In genomic region chr12:6343518-6343917, GRCh38 we compare ENCODE assay signal across 14 cellular contexts. TPM values are rescaled to one million over a fixed set of nuclear protein-coding genes. Genes with fewer than 3 reads are reported as not detected.
DNase-seq lines count a peak whose midpoint lies in the region; ATAC-seq and TF ChIP-seq lines count a peak whose summit lies in the region.
"Had no signal": no experiment of that assay in that cellular context is flagged by ENCODE, and none has a peak within 500 bp of the region (broad histone marks: within the 10 kb centered on the region; RNA-seq: fewer than 3 reads in every experiment).

No MANE protein-coding gene starts in this region.

- DNase-seq in NCI-H748 (lab: John Stamatoyannopoulos, UW; ENCODE audit: unreplicated experiment): peak; percentile 6
- DNase-seq in NCI-H748 treated with DMSO at 0.1 percent for 48 hours (lab: John Stamatoyannopoulos, UW): no peak
- DNase-seq in adipocyte (ENCODE audit: low read depth): no peak
- DNase-seq in thyroid gland: no peak
- no peak for DNase-seq in NCI-H2081 (lab: John Stamatoyannopoulos, UW)
- DNase-seq: activated effector memory CD4-positive, alpha-beta T cell treated with Interleukin-2 at 50 U/mL for 16 hours; MG63; NCI-H446 treated with DMSO at 0.1 percent for 48 hours; stimulated activated CD4-positive, alpha-beta T cell treated with anti-CD3 and anti-CD28 coated beads, Interleukin-12 subunit alpha, Interleukin-12 subunit beta, amount 100 ng/mL, for 4 hours had no signal

- H3K9ac ChIP-seq in adipocyte (ENCODE audit: low read length) (peak overlapping the region; percentile 100), muscle layer of colon (ENCODE audit: low read length) (no peak overlapping the region)

- H3K4me1 ChIP-seq in adipocyte (ENCODE audit: control insufficient read depth, insufficient read depth, low read length) (peaks cover 55% of the 10 kb centered on the region), muscle layer of colon (ENCODE audit: insufficient read depth, low read length) (peaks cover 39% of the 10 kb centered on the region), thyroid gland (peaks cover 35 to 70% of the 10 kb centered on the region in 2 donors)

- H3K4me3 ChIP-seq in adipocyte (ENCODE audit: low read length) (no peak overlapping the region), muscle layer of colon (ENCODE audit: low read depth in 1 of 2, low read length in 2 of 2) (no peak overlapping the region), thyroid gland (replicated peaks in 1 of 3) (no peak overlapping the region)
- H3K4me3 ChIP-seq: MG63 had no signal

- H3K9me3 ChIP-seq in adipocyte (ENCODE audit: control insufficient read depth, low read length): no peaks in the 10 kb centered on the region
- H3K9me3 ChIP-seq in muscle layer of colon (ENCODE audit: low read length): no peaks in the 10 kb centered on the region
- H3K9me3 ChIP-seq in thyroid gland: no peaks in the 10 kb centered on the region
- H3K9me3 ChIP-seq: MG63 had no signal

- TF ChIP-seq CTCF in thyroid gland (IDR thresholded peaks at IDR 0.05): no peak

- no peak for TF ChIP-seq POLR2A in thyroid gland (IDR thresholded peaks at IDR 0.05)

- H3K36me3 ChIP-seq in adipocyte (ENCODE audit: control insufficient read depth, insufficient read depth, low read length, severe bottlenecking): peaks cover 7% of the 10 kb centered on the region
- no peaks in the 10 kb centered on the region for H3K36me3 ChIP-seq in muscle layer of colon (ENCODE audit: insufficient read depth, low read length)
- H3K36me3 ChIP-seq in thyroid gland: no peaks in the 10 kb centered on the region

- no peaks in the 10 kb centered on the region for H3K27me3 ChIP-seq in adipocyte (replicated peaks; ENCODE audit: control insufficient read depth, insufficient read depth, low read length)
- H3K27me3 ChIP-seq in muscle layer of colon (ENCODE audit: control insufficient read depth in 1 of 2, insufficient read depth in 2 of 2, low read length in 2 of 2): no peaks in the 10 kb centered on the region
- no peaks in the 10 kb centered on the region for H3K27me3 ChIP-seq in thyroid gland
- H3K27me3 ChIP-seq: MG63 had no signal

- H3K27me3 Mint-ChIP-seq in activated T-helper 17 cell treated with anti-CD3 and anti-CD28 coated beads, Interleukin-2, amount 50 U/mL, for 72 hours: no peaks in the 10 kb centered on the region

- H3K9me3 Mint-ChIP-seq in activated T-helper 17 cell treated with anti-CD3 and anti-CD28 coated beads, Interleukin-2, amount 50 U/mL, for 72 hours: no peaks in the 10 kb centered on the region
- H3K9me3 Mint-ChIP-seq: dendritic cell treated with granulocyte-macrophage colony-stimulating factor and Interleukin-4, amounts not matched to agents 40 ng/mL and 50 ng/mL, for 4 days had no signal

- peaks cover 32% of the 10 kb centered on the region for H3K4me1 Mint-ChIP-seq in activated T-helper 17 cell treated with anti-CD3 and anti-CD28 coated beads, Interleukin-2, amount 50 U/mL, for 72 hours

- no peak overlapping the region for H3K4me3 Mint-ChIP-seq in activated T-helper 17 cell treated with anti-CD3 and anti-CD28 coated beads, Interleukin-2, amount 50 U/mL, for 72 hours

- 56 to 65% methylated on average over 5 of the region's 5 CpGs for WGBS in thyroid gland, 2 donors

- H3K36me3 Mint-ChIP-seq in activated T-helper 17 cell treated with anti-CD3 and anti-CD28 coated beads, Interleukin-2, amount 50 U/mL, for 72 hours (ENCODE audit: low read depth): no peaks in the 10 kb centered on the region

- H3K27ac ChIP-seq in muscle layer of colon (ENCODE audit: low read depth, low read length) (peak overlapping the region; percentile 100), thyroid gland (peak overlapping the region; percentile 14 to 100 (median 100))

- ATAC-seq in activated T-helper 17 cell treated with anti-CD3 and anti-CD28 coated beads, Interleukin-2, amount 50 U/mL, for 72 hours (replicated peaks): no peak
- ATAC-seq in HG03280 (IDR thresholded peaks at IDR 0.05; ENCODE audit: unreplicated experiment): no peak

- no peak overlapping the region for H3K27ac Mint-ChIP-seq in activated T-helper 17 cell treated with anti-CD3 and anti-CD28 coated beads, Interleukin-2, amount 50 U/mL, for 72 hours
- H3K27ac Mint-ChIP-seq: dendritic cell treated with granulocyte-macrophage colony-stimulating factor and Interleukin-4, amounts not matched to agents 40 ng/mL and 50 ng/mL, for 4 days had no signal

- intact Hi-C loops in thyroid gland (cut with DNase I): no loop called here

RNA-seq across cellular contexts. Expression of gene TNFRSF1A, which starts 1.6 kb away (rescaled TPM):
- total RNA-seq in thyroid gland: 100 to 1,000 TPM; 131 to 185 (median 150) TPM
- 10 to 100 TPM; 42.1 to 74.1 TPM for total RNA-seq in activated T-helper 17 cell treated with anti-CD3 and anti-CD28 coated beads, Interleukin-2, amount 50 U/mL, for 72 hours

RNA-seq across cellular contexts. Expression of gene SCNN1A, which starts 31.8 kb away (rescaled TPM):
- 100 to 1,000 TPM; 229 to 449 (median 336) TPM for total RNA-seq in thyroid gland
- 1 to 10 TPM in 1 of 2 donors, not detected in 1; 1.6 TPM for total RNA-seq in activated T-helper 17 cell treated with anti-CD3 and anti-CD28 coated beads, Interleukin-2, amount 50 U/mL, for 72 hours
- total RNA-seq: A673 had no signal

RNA-seq across cellular contexts. Expression of gene PLEKHG6, which starts 33.0 kb away (rescaled TPM):
- 100 to 1,000 TPM in 1 of 4 donors, 10 to 100 TPM in 1, 1 to 10 TPM in 2; 4.0 to 325 (median 14.1) TPM for total RNA-seq in thyroid gland
- not detected for total RNA-seq in activated T-helper 17 cell treated with anti-CD3 and anti-CD28 coated beads, Interleukin-2, amount 50 U/mL, for 72 hours
- total RNA-seq: A673 had no signal

RNA-seq across cellular contexts. Expression of gene LTBR, which starts 40.4 kb away (rescaled TPM):
- 100 to 1,000 TPM; 152 to 215 (median 178) TPM for total RNA-seq in thyroid gland
- total RNA-seq in activated T-helper 17 cell treated with anti-CD3 and anti-CD28 coated beads, Interleukin-2, amount 50 U/mL, for 72 hours: under 1 TPM; 0.56 to 0.61 TPM

Comparison
In these comparisons a context has a peak if more than half of its experiments do, and no peak if none do; other contexts are left out.
1. RNA of gene SCNN1A, which starts 31.8 kb away (total RNA-seq): 229 to 449 TPM in thyroid gland; 1.6 TPM in activated T-helper 17 cell treated with anti-CD3 and anti-CD28 coated beads, Interleukin-2, amount 50 U/mL, for 72 hours; every median in the first group is over 10 times any median in the second.
2. RNA of gene PLEKHG6, which starts 33.0 kb away (total RNA-seq): 4.0 to 325 TPM in thyroid gland; not detected in activated T-helper 17 cell treated with anti-CD3 and anti-CD28 coated beads, Interleukin-2, amount 50 U/mL, for 72 hours; every median in the first group is over 4 times any median in the second.